2 cellular contexts compared by ENCODE assay signal in genomic region chr1:37634554-37635308, GRCh38.
TF ChIP-seq lines count a peak whose summit lies in the region.

Gene RSPO1, minus strand, starts transcription at chr1:37634892. Its CDS starts 5,231 bp downstream, at chr1:37629661.

TF ChIP-seq in endothelial cell of umbilical vein, 7 proteins besides CTCF, POLR2A, EP300 and RAD21:
- TF ChIP-seq MAX (IDR thresholded peaks at IDR 0.05; ENCODE audit: insufficient read depth, insufficient read length): no peak
- TF ChIP-seq JUN (IDR thresholded peaks at IDR 0.05; ENCODE audit: borderline replicate concordance, insufficient read depth, insufficient read length, low read depth): no peak
- peak; percentile 67 for TF ChIP-seq EZH2 (IDR thresholded peaks at IDR 0.05; ENCODE audit: borderline replicate concordance, low read depth, low read length, severe bottlenecking)
TF ChIP-seq in endothelial cell of umbilical vein: peak in this region for 1.

TF ChIP-seq in neural cell, 6 proteins besides CTCF, POLR2A, EP300 and RAD21:
- TF ChIP-seq EZH2 (IDR thresholded peaks at IDR 0.05; ENCODE audit: borderline replicate concordance, insufficient read depth, low read length, poor library complexity, severe bottlenecking) (no peak), REST (IDR thresholded peaks at IDR 0.05; ENCODE audit: borderline replicate concordance) (no peak), POLR2AphosphoS5 (IDR thresholded peaks at IDR 0.05) (no peak), TAF1 (IDR thresholded peaks at IDR 0.05; ENCODE audit: low read depth) (no peak), MXI1 (conservative IDR thresholded peaks at IDR 0.05; ENCODE audit: poor library complexity, severe bottlenecking) (no peak), SMC3 (conservative IDR thresholded peaks at IDR 0.05; ENCODE audit: poor library complexity) (no peak)
